Comparison of ENCODE assay signal across 1 cellular context in genomic region chr3:10405816-10406215, GRCh38.
TF ChIP-seq lines count a peak whose summit lies in the region.

No MANE protein-coding gene starts in this region.

TF ChIP-seq in HepG2, 621 proteins besides CTCF, POLR2A, EP300 and RAD21 (continued from another document):
- TF ChIP-seq LRRFIP1 (CRISPR knock-in tag; conservative IDR thresholded peaks at IDR 0.05) (no peak), ZFP36L2 (CRISPR knock-in tag; IDR thresholded peaks at IDR 0.05) (no peak), CERS6 (CRISPR knock-in tag; IDR thresholded peaks at IDR 0.05) (no peak), ZKSCAN1 (IDR thresholded peaks at IDR 0.05; ENCODE audit: low read length) (peak; percentile 78), ZBTB38 (CRISPR knock-in tag; IDR thresholded peaks at IDR 0.05) (no peak), CHD2 (IDR thresholded peaks at IDR 0.05; ENCODE audit: low read depth, low read length) (no peak), POGZ (CRISPR knock-in tag; IDR thresholded peaks at IDR 0.05) (no peak), U2AF1 (optimal IDR thresholded peaks at IDR 0.05; ENCODE audit: low read depth, low read length) (no peak), TEAD2 (CRISPR knock-in tag; IDR thresholded peaks at IDR 0.05) (no peak), ZKSCAN8 (CRISPR knock-in tag; IDR thresholded peaks at IDR 0.05; ENCODE audit: borderline replicate concordance) (no peak)
